ENCODE assay signal across 14 cellular contexts in the genomic region with DNA sequence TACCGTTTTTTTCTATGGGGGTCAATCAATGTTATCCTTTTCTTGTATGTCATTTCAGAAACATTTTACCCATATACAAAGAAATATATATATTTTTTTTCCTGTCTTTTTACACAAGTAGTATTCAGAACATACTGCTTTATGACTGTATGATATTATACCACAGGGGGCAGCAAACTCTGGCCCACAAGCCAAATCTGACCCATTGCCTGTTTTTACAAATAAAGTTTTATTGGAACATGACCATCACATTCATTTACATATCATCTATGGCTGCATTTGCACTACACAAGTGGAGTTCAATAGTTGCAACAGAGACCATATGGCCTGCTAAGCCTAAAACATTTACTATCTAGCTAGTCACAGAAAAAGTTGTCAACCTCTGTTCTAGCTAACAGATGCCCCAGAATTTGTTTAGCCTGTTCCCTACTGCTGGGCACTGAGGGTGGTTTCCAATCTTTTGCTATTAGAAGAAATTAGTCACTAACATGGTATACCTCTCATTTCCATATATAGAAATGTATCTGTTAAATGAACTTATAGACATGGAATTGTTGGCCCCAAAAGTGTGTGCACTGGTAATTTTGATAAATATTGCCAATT. TPM values are rescaled to one million over a fixed set of nuclear protein-coding genes. Genes with fewer than 3 reads are reported as not detected.
DNase-seq lines count a peak whose midpoint lies in the region; ATAC-seq, FAIRE-seq and TF ChIP-seq lines count a peak whose summit lies in the region.
"Had no signal": no experiment of that assay in that cellular context is flagged by ENCODE, and none has a peak within 500 bp of the region (broad histone marks: within the 10 kb centered on the region; RNA-seq: fewer than 3 reads in every experiment).

No MANE protein-coding gene starts in this region.

- no peak for ATAC-seq in HG02884 (IDR thresholded peaks at IDR 0.05; ENCODE audit: unreplicated experiment)

- no peaks in the 10 kb centered on the region for H3K36me3 ChIP-seq in PC-9 (ENCODE audit: low read depth)

- H3K27ac ChIP-seq in PC-9, result no peak overlapping the region

- H2AFZ ChIP-seq in PC-9, result no peak overlapping the region

- no peaks in the 10 kb centered on the region for H3K27me3 ChIP-seq in PC-9 (ENCODE audit: insufficient read depth, low read depth)

- no peaks in the 10 kb centered on the region for H3K79me2 ChIP-seq in PC-9 (ENCODE audit: low read depth)

- CTCF ChIA-PET in PC-9 (lab: Charles Lee), result interaction anchor here (0.6 kb wide), 1 partner anchor 9 kb away, joined by 3 read pairs; no protein-coding TSS in a partner anchor

- H3K9me2 ChIP-seq in PC-9 (ENCODE audit: insufficient read depth), result no peaks in the 10 kb centered on the region

- H3K9me3 ChIP-seq in PC-9 (ENCODE audit: insufficient read depth, low read depth), result no peaks in the 10 kb centered on the region

- intact Hi-C loops in PC-9 (cut with micrococcal nuclease; ENCODE audit: unreplicated experiment), result no loop called here

- H3F3A ChIP-seq in PC-9 (ENCODE audit: insufficient read depth, low read depth), result peaks cover 26% of the 10 kb centered on the region

- FAIRE-seq in D721Med (lab: Jason Lieb, UNC) (no peak), GM19239 (lab: Jason Lieb, UNC) (peak; percentile 65)
- FAIRE-seq: RCC 7860 had no signal

- no TSS peak for BruUV-seq in PC-9 (replicated peaks; lab: Mats Ljungman, UMichigan)

- DNase-seq in D721Med (ENCODE audit: insufficient read length, low spot score) (no peak), GM19239 (ENCODE audit: insufficient read length, low spot score) (no peak), PC-9 (no peak), fibroblast of the aortic adventitia (ENCODE audit: low read depth) (no peak), DMS114 treated with DMSO at 0.1 percent for 48 hours (lab: John Stamatoyannopoulos, UW; ENCODE audit: unreplicated experiment) (no peak), pons (ENCODE audit: low spot score) (no peak), DMS79 treated with DMSO at 0.1 percent for 48 hours (lab: John Stamatoyannopoulos, UW) (no peak)
- DNase-seq: activated T-cell treated with anti-CD3 and anti-CD28 coated beads, Interleukin-2, amount 50 U/mL, for 48 hours; central memory CD4-positive, alpha-beta T cell; NCI-H2081 had no signal

- TF ChIP-seq CTCF in D721Med (IDR thresholded peaks at IDR 0.05; ENCODE audit: insufficient read depth, missing control alignments) (peak; percentile 11), PC-9 (conservative IDR thresholded peaks at IDR 0.05) (peak; percentile 59), fibroblast of the aortic adventitia (IDR thresholded peaks at IDR 0.05; ENCODE audit: insufficient read depth, low read length) (peak; percentile 11)

- H3K4me2 ChIP-seq in PC-9, result no peak overlapping the region

- H3K4me3 ChIP-seq in PC-9 (no peak overlapping the region), fibroblast of the aortic adventitia (ENCODE audit: low read depth, low read length) (no peak overlapping the region)

- POLR2A ChIA-PET in PC-9 (lab: Charles Lee; ENCODE audit: unreplicated experiment), result no interaction called here

- peaks cover 28% of the 10 kb centered on the region for H3K4me1 ChIP-seq in PC-9 (replicated peaks; ENCODE audit: insufficient read depth)

- no peaks in the 10 kb centered on the region for H4K20me1 ChIP-seq in PC-9 (ENCODE audit: insufficient read depth)

RNA-seq across cellular contexts. Expression of a gene that starts 57.7 kb away (rescaled TPM):
- not detected in 2 replicates for total RNA-seq in PC-9 (2021)
- not detected in 2 replicates for total RNA-seq in fibroblast of the aortic adventitia (ENCODE audit: low replicate concordance)
- total RNA-seq: fibroblast of villous mesenchyme, omental fat pad had no signal
